In the genomic region with DNA sequence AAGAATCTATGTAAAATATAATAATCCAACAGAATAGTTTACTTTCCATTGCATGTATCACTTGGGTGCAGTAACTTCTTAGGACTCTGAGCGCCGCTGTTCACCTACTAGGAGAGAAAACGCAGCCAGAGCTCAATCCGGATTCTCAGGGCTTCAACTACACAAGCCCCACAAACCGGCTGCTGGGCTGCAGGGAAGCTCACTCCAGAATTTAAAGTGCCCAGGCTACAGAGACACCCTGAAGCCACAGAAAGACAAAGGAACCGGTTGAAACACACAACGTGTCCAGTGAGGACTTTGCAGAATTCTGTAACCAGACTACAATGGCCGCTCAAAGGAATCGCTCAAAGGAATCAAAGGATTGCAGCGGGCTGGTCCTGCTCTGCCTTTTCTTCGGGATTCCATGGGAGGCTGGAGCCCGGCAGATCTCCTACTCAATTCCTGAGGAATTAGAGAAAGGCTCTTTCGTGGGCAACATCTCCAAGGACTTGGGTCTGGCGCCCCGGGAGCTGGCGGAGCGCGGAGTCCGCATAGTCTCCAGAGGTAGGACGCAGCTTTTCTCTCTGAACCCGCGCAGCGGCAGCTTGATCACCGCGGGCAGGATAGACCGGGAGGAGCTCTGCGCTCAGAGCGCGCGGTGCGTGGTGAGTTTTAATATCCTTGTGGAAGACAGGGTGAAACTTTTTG, we compare ENCODE assay signal across 8 cellular contexts. TPM values are rescaled to one million over a fixed set of nuclear protein-coding genes. Genes with fewer than 3 reads are reported as not detected.
A peak's percentile ranks its signal among the peaks of the same experiment; 100 is the strongest.
DNase-seq lines count a peak whose midpoint lies in the region; ATAC-seq and TF ChIP-seq lines count a peak whose summit lies in the region.

PCDHGA10 (plus strand) TSS at position 135 of the 687 bp plus-strand sequence; CDS start at position 324, 189 bp downstream.

- ATAC-seq in GM18517 (IDR thresholded peaks at IDR 0.05; ENCODE audit: unreplicated experiment) (peak; percentile 79), HG03039 (IDR thresholded peaks at IDR 0.05; ENCODE audit: unreplicated experiment) (peak; percentile 63), gastroesophageal sphincter (peak; percentile 34)

- H3K27ac ChIP-seq in A673 (ENCODE audit: low read depth, low read length, poor library complexity, severe bottlenecking) = no peak within 1 kb of the TSS
- no peak within 1 kb of the TSS for H3K27ac ChIP-seq in gastroesophageal sphincter

- BruUV-seq in A673 (replicated peaks; lab: Mats Ljungman, UMichigan) = no TSS peak

- H3K4me1 ChIP-seq in A673 (ENCODE audit: insufficient read depth, low read length, poor library complexity, severe bottlenecking) (no peaks in the 10 kb centered on the region), gastroesophageal sphincter (no peaks in the 10 kb centered on the region)

- intact Hi-C loops in A673 (cut with micrococcal nuclease; ENCODE audit: unreplicated experiment) = no loop called here

- H3K36me3 ChIP-seq in A673 (ENCODE audit: insufficient read depth, low read length, poor library complexity, severe bottlenecking) = peaks cover 38% of the 10 kb centered on the region
- H3K36me3 ChIP-seq in gastroesophageal sphincter = peaks cover 0 to 27% of the 10 kb centered on the region in 2 donors

- no peak for TF ChIP-seq EP300 in gastroesophageal sphincter (IDR thresholded peaks at IDR 0.05)

- WGBS in gastroesophageal sphincter (ENCODE audit: low coverage in 1 of 2), 2 donors = 18 to 23% methylated on average over 4 to 10 of the region's 31 CpGs

- POLR2A ChIA-PET in A673 (lab: Charles Lee; ENCODE audit: low non-redundant PET) = no interaction called here

- DNase-seq in A673 (ENCODE audit: low spot score) = peak; percentile 37
- DNase-seq in NOMO-1 treated with dmso at 0.1 percent for 144 hours (lab: John Stamatoyannopoulos, UW; ENCODE audit: unreplicated experiment) = peak; percentile 30
- peak; percentile 33 for DNase-seq in activated effector memory CD4-positive, alpha-beta T cell treated with Interleukin-2 at 50 U/mL for 16 hours
- no peak for DNase-seq in occipital lobe (lab: John Stamatoyannopoulos, UW)
- DNase-seq in C1 segment of cervical spinal cord (lab: John Stamatoyannopoulos, UW) = no peak

- TF ChIP-seq CTCF in A673 (conservative IDR thresholded peaks at IDR 0.05; ENCODE audit: low read depth, low read length) (peak; percentile 25; the same call in 1 of the 2 replicates), gastroesophageal sphincter (IDR thresholded peaks at IDR 0.05) (peak in 1 of 4 experiments; percentile 36)

- no peak within 1 kb of the TSS for H3K4me3 ChIP-seq in A673 (ENCODE audit: low read depth, low read length, poor library complexity, severe bottlenecking)
- peak within 1 kb of the TSS in 1 of 2 donors; percentile 38 for H3K4me3 ChIP-seq in gastroesophageal sphincter

- H3K27me3 ChIP-seq in A673 (replicated peaks; ENCODE audit: insufficient read depth, low read depth, low read length, poor library complexity) (no peaks in the 10 kb centered on the region), gastroesophageal sphincter (peaks cover 8% of the 10 kb centered on the region)

- CTCF ChIA-PET in A673 (lab: Charles Lee) = no interaction called here

- H3K9me3 ChIP-seq in A673 (ENCODE audit: low read depth, low read length, poor library complexity, severe bottlenecking) (peaks cover 81% of the 10 kb centered on the region), gastroesophageal sphincter (peaks cover 0 to 98% (median 13%) of the 10 kb centered on the region in 3 donors)

- no peak for TF ChIP-seq POLR2A in gastroesophageal sphincter (IDR thresholded peaks at IDR 0.05)

RNA-seq across cellular contexts. Expression of gene PCDHGA10, which starts in this region (rescaled TPM):
- total RNA-seq in A673 (2021) = 3.6 TPM in 2 replicates
- 1 to 10 TPM; 2.9 to 8.2 (median 4.7) TPM for total RNA-seq in gastroesophageal sphincter
- 12.0 TPM for total RNA-seq in occipital lobe

Comparison
In these comparisons a context has a peak if more than half of its experiments do, and no peak if none do; other contexts are left out.
1. DNase-seq: peak in A673 (single experiment), NOMO-1 treated with dmso at 0.1 percent for 144 hours (single experiment) and activated effector memory CD4-positive, alpha-beta T cell treated with Interleukin-2 at 50 U/mL for 16 hours (single experiment); none in occipital lobe (single experiment) and C1 segment of cervical spinal cord (0 of 14).
2. Peak in every context shown above with its lines, with median percentiles within 50 percentile points of each other: ATAC-seq.